ENCODE assay signal across 12 cellular contexts in genomic region chr10:30742471-30742870, GRCh38.
DNase-seq lines count a peak whose midpoint lies in the region; ATAC-seq, FAIRE-seq and TF ChIP-seq lines count a peak whose summit lies in the region.
"Had no signal": no experiment of that assay in that cellular context is flagged by ENCODE, and none has a peak within 500 bp of the region (broad histone marks: within the 10 kb centered on the region; RNA-seq: fewer than 3 reads in every experiment).

No MANE protein-coding gene starts in this region.

- no peak for TF ChIP-seq POLR2A in vagina (IDR thresholded peaks at IDR 0.05)
- no peak for TF ChIP-seq POLR2A in adrenal gland (IDR thresholded peaks at IDR 0.05)

- intact Hi-C loops in vagina (cut with DNase I), result no loop called here
- intact Hi-C loops in pancreas (cut with DNase I), result no loop called here
- intact Hi-C loops in adrenal gland (cut with DNase I), result loop anchor here in 1 of 2 donors (10.0 kb wide), 1 partner anchor 1062 kb away; no protein-coding TSS in a partner anchor

- 59 to 74% methylated on average over 4 of the region's 4 CpGs for whole genome bisulfite sequencing in pancreas, 2 donors
- WGBS in adrenal gland, 4 donors, result 70 to 81% (median 76%) methylated on average over 4 of the region's 4 CpGs

- H3K4me3 Mint-ChIP-seq in activated T-cell treated with anti-CD3 and anti-CD28 coated beads, Interleukin-2, amount 50 U/mL, for 72 hours, result peak overlapping the region; percentile 0 to 6
- H3K4me3 Mint-ChIP-seq in activated T-cell treated with anti-CD3 and anti-CD28 coated beads, Interleukin-2, amount 50 U/mL, for 24 hours, result no peak overlapping the region
- H3K4me3 Mint-ChIP-seq: central memory CD8-positive, alpha-beta T cell had no signal

- peaks cover 0 to 4% of the 10 kb centered on the region in 2 donors for H3K36me3 Mint-ChIP-seq in activated T-cell treated with anti-CD3 and anti-CD28 coated beads, Interleukin-2, amount 50 U/mL, for 72 hours (ENCODE audit: insufficient read depth in 2 of 2)
- H3K36me3 Mint-ChIP-seq in activated T-cell treated with anti-CD3 and anti-CD28 coated beads, Interleukin-2, amount 50 U/mL, for 24 hours (ENCODE audit: low read depth), result no peaks in the 10 kb centered on the region

- no peaks in the 10 kb centered on the region for H3K36me3 ChIP-seq in vagina
- no peaks in the 10 kb centered on the region for H3K36me3 ChIP-seq in pancreas
- H3K36me3 ChIP-seq in adrenal gland (replicated peaks in 1 of 2), result no peaks in the 10 kb centered on the region
- H3K36me3 ChIP-seq: SJSA1 had no signal

- peak; percentile 31 to 43 for DNase-seq in activated T-cell treated with anti-CD3 and anti-CD28 coated beads, Interleukin-2, amount 50 U/mL, for 72 hours
- no peak for DNase-seq in activated T-cell treated with anti-CD3 and anti-CD28 coated beads, Interleukin-2, amount 50 U/mL, for 24 hours
- DNase-seq in vagina (ENCODE audit: extremely low spot score in 2 of 2) (no peak), pancreas (no peak), NCI-H524 treated with DMSO at 0.1 percent for 48 hours (lab: John Stamatoyannopoulos, UW) (no peak), adrenal gland (no peak)
- DNase-seq: activated CD8-positive, alpha-beta memory T cell treated with anti-CD3 and anti-CD28 coated beads, Interleukin-2, amount 50 U/mL, for 48 hours; foreskin melanocyte had no signal

- H3K4me3 ChIP-seq in vagina (no peak overlapping the region), pancreas (no peak overlapping the region), adrenal gland (no peak overlapping the region)
- H3K4me3 ChIP-seq: SJSA1 had no signal

- H3K27me3 Mint-ChIP-seq in activated T-cell treated with anti-CD3 and anti-CD28 coated beads, Interleukin-2, amount 50 U/mL, for 72 hours (ENCODE audit: low read depth), result no peaks in the 10 kb centered on the region
- peaks cover 4% of the 10 kb centered on the region for H3K27me3 Mint-ChIP-seq in activated T-cell treated with anti-CD3 and anti-CD28 coated beads, Interleukin-2, amount 50 U/mL, for 24 hours
- H3K27me3 Mint-ChIP-seq: central memory CD8-positive, alpha-beta T cell had no signal

- peak; percentile 31 to 63 for ATAC-seq in activated T-cell treated with anti-CD3 and anti-CD28 coated beads, Interleukin-2, amount 50 U/mL, for 72 hours (replicated peaks in 1 of 2)
- ATAC-seq in HG02610 (IDR thresholded peaks at IDR 0.05; ENCODE audit: unreplicated experiment) (peak; percentile 60), HG03520 (IDR thresholded peaks at IDR 0.05; ENCODE audit: unreplicated experiment) (peak; percentile 71), pancreas (no peak)

- no peaks in the 10 kb centered on the region for H3K9me3 ChIP-seq in vagina
- H3K9me3 ChIP-seq in pancreas, result no peaks in the 10 kb centered on the region
- H3K9me3 ChIP-seq in adrenal gland (replicated peaks in 1 of 3), result no peaks in the 10 kb centered on the region
- H3K9me3 ChIP-seq: SJSA1 had no signal

- no peak overlapping the region for H3K27ac Mint-ChIP-seq in activated T-cell treated with anti-CD3 and anti-CD28 coated beads, Interleukin-2, amount 50 U/mL, for 72 hours
- H3K27ac Mint-ChIP-seq in activated T-cell treated with anti-CD3 and anti-CD28 coated beads, Interleukin-2, amount 50 U/mL, for 24 hours, result no peak overlapping the region

- H3K27me3 ChIP-seq in vagina, result no peaks in the 10 kb centered on the region
- no peaks in the 10 kb centered on the region for H3K27me3 ChIP-seq in pancreas
- H3K27me3 ChIP-seq in adrenal gland, result no peaks in the 10 kb centered on the region
- H3K27me3 ChIP-seq: SJSA1 had no signal

- H3K4me1 Mint-ChIP-seq in activated T-cell treated with anti-CD3 and anti-CD28 coated beads, Interleukin-2, amount 50 U/mL, for 72 hours (ENCODE audit: low read depth), result peaks cover 30% of the 10 kb centered on the region
- H3K4me1 Mint-ChIP-seq in activated T-cell treated with anti-CD3 and anti-CD28 coated beads, Interleukin-2, amount 50 U/mL, for 24 hours (ENCODE audit: low read depth), result peaks cover 13% of the 10 kb centered on the region

- H3K4me1 ChIP-seq in vagina (peaks cover 1% of the 10 kb centered on the region), pancreas (no peaks in the 10 kb centered on the region), adrenal gland (replicated peaks in 1 of 2) (no peaks in the 10 kb centered on the region)

- no peak for FAIRE-seq in pancreas (lab: Jason Lieb, UNC)

- H3K27ac ChIP-seq in vagina (peak overlapping the region; percentile 33), pancreas (no peak overlapping the region), adrenal gland (no peak overlapping the region)
- H3K27ac ChIP-seq: SJSA1 had no signal

- peaks cover 2% of the 10 kb centered on the region in 2 donors for H3K9me3 Mint-ChIP-seq in activated T-cell treated with anti-CD3 and anti-CD28 coated beads, Interleukin-2, amount 50 U/mL, for 72 hours
- no peaks in the 10 kb centered on the region for H3K9me3 Mint-ChIP-seq in activated T-cell treated with anti-CD3 and anti-CD28 coated beads, Interleukin-2, amount 50 U/mL, for 24 hours
- H3K9me3 Mint-ChIP-seq: central memory CD8-positive, alpha-beta T cell had no signal

- TF ChIP-seq CTCF in vagina (IDR thresholded peaks at IDR 0.05), result no peak
- TF ChIP-seq CTCF in pancreas (IDR thresholded peaks at IDR 0.05), result no peak
- TF ChIP-seq CTCF in adrenal gland (IDR thresholded peaks at IDR 0.05), result no peak

Comparison
In these comparisons a context has a peak if more than half of its experiments do, and no peak if none do; other contexts are left out.
1. DNase-seq: peak in activated T-cell treated with anti-CD3 and anti-CD28 coated beads, Interleukin-2, amount 50 U/mL, for 72 hours (2 of 2); none in activated T-cell treated with anti-CD3 and anti-CD28 coated beads, Interleukin-2, amount 50 U/mL, for 24 hours (single experiment), vagina (0 of 2), pancreas (0 of 6), NCI-H524 treated with DMSO at 0.1 percent for 48 hours (single experiment) and adrenal gland (0 of 7).
2. ATAC-seq: peak in activated T-cell treated with anti-CD3 and anti-CD28 coated beads, Interleukin-2, amount 50 U/mL, for 72 hours (2 of 2), HG02610 (single experiment) and HG03520 (single experiment); none in pancreas (0 of 4).